ENCODE assay signal across 21 cellular contexts in the genomic region with DNA sequence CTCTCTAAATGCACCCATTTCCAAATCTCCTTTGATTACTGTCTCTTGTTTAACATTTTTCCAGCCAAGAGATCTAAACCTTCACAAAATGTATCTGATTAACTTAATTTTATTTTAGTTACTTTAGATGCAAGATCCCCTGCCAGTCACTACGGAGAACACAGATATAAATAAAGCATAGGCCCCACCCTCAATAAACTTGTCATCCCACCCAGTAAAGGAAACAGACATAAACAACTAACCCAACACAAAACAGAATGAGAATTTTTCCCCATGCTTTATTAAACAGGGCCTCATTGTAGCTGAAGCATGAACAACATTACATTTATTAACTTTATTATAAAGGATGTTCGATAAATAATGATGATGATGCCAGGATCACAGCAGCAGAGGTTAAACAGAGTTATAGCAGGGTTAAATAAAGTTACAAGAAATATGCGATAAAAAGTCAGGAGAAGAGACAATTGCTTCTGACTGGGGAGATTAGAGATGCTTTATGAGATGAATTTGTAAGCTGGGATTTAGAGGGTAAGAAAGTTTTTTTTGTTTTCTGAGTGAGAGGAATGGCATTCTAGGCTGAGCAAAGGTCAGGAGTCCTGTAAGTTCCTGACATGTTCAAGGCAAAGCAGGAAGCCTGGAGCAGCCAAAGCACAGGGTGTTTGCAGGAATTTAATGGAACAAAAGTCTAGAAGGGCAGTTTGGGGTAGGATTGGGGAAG. TPM values are rescaled to one million over a fixed set of nuclear protein-coding genes. Genes with fewer than 3 reads are reported as not detected.
A peak's percentile ranks its signal among the peaks of the same experiment; 100 is the strongest.
DNase-seq lines count a peak whose midpoint lies in the region; ATAC-seq and TF ChIP-seq lines count a peak whose summit lies in the region.
"Had no signal": no experiment of that assay in that cellular context is flagged by ENCODE, and none has a peak within 500 bp of the region (broad histone marks: within the 10 kb centered on the region; RNA-seq: fewer than 3 reads in every experiment).

No MANE protein-coding gene starts in this region.

- H3K4me1 Mint-ChIP-seq in endothelial cell (ENCODE audit: unreplicated experiment), result no peaks in the 10 kb centered on the region
- H3K4me1 Mint-ChIP-seq: activated naive CD8-positive, alpha-beta T cell treated with anti-CD3 and anti-CD28 coated beads for 36 hours; CD8-positive, alpha-beta memory T cell had no signal

- no peak for TF ChIP-seq POLR2A in breast epithelium (IDR thresholded peaks at IDR 0.05)

- H3K4me1 ChIP-seq in mammary epithelial cell (ENCODE audit: insufficient read depth, low read length), result peaks cover 6% of the 10 kb centered on the region
- no peaks in the 10 kb centered on the region for H3K4me1 ChIP-seq in breast epithelium
- peaks cover 9% of the 10 kb centered on the region for H3K4me1 ChIP-seq in PC-9 (replicated peaks; ENCODE audit: insufficient read depth)
- H3K4me1 ChIP-seq: parathyroid adenoma had no signal

- no peaks in the 10 kb centered on the region for H3K9me2 ChIP-seq in PC-9 (ENCODE audit: insufficient read depth)

- POLR2A ChIA-PET in PC-9 (lab: Charles Lee; ENCODE audit: unreplicated experiment), result no interaction called here

- in situ Hi-C loops in mammary epithelial cell (cut with MboI; ENCODE audit: low sequenced_read_pairs in 2 of 2), result no loop called here

- no peaks in the 10 kb centered on the region for H4K20me1 ChIP-seq in mammary epithelial cell (ENCODE audit: insufficient read depth, low read length)
- H4K20me1 ChIP-seq in PC-9 (ENCODE audit: insufficient read depth), result no peaks in the 10 kb centered on the region

- H3K4me3 Mint-ChIP-seq in endothelial cell (ENCODE audit: unreplicated experiment), result no peak overlapping the region
- H3K4me3 Mint-ChIP-seq: activated naive CD8-positive, alpha-beta T cell treated with anti-CD3 and anti-CD28 coated beads for 36 hours; CD8-positive, alpha-beta memory T cell had no signal

- ATAC-seq in GM18861 (IDR thresholded peaks at IDR 0.05; ENCODE audit: unreplicated experiment) (no peak), HG03196 (IDR thresholded peaks at IDR 0.05; ENCODE audit: unreplicated experiment) (no peak)

- no peak overlapping the region for H3K27ac Mint-ChIP-seq in endothelial cell (ENCODE audit: unreplicated experiment)
- H3K27ac Mint-ChIP-seq: activated naive CD8-positive, alpha-beta T cell treated with anti-CD3 and anti-CD28 coated beads for 36 hours; CD8-positive, alpha-beta memory T cell had no signal

- DNase-seq in mammary epithelial cell (no peak), breast epithelium (ENCODE audit: low spot score in 2 of 2) (no peak), PC-9 (peak in 1 of 2 experiments; percentile 12), foreskin fibroblast (peak; percentile 52 to 83), endothelial cell (ENCODE audit: low spot score) (no peak), pons (ENCODE audit: low spot score) (no peak)
- DNase-seq: 8988T; activated CD4-positive, alpha-beta T cell treated with anti-CD3 and anti-CD28 coated beads for 4 hours; activated naive CD8-positive, alpha-beta T cell treated with anti-CD3 and anti-CD28 coated beads for 36 hours; activated T-cell treated with anti-CD3 and anti-CD28 coated beads for 4 hours; CD8-positive, alpha-beta memory T cell; central memory CD4-positive, alpha-beta T cell; glutamatergic neuron; NCI-H2171; SIG-M5; stimulated activated CD4-positive, alpha-beta T cell treated with anti-CD3 and anti-CD28 coated beads, Interleukin-12 subunit alpha, Interleukin-12 subunit beta, amount 100 ng/mL, for 4 hours; T-helper 9 cell had no signal

- peak overlapping the region; percentile 56 for H2AFZ ChIP-seq in mammary epithelial cell (ENCODE audit: low read depth, low read length)
- 0 out of 2 replicates have a peak overlapping the region, but pooled peaks have one; percentile 66 for H2AFZ ChIP-seq in PC-9
- H2AFZ ChIP-seq: parathyroid adenoma had no signal

- H3K79me2 ChIP-seq in mammary epithelial cell (ENCODE audit: insufficient read depth, low read length) (no peaks in the 10 kb centered on the region), PC-9 (ENCODE audit: low read depth) (no peaks in the 10 kb centered on the region)
- H3K79me2 ChIP-seq: parathyroid adenoma had no signal

- H3K27ac ChIP-seq in mammary epithelial cell (ENCODE audit: insufficient read depth, low read depth, low read length) (no peak overlapping the region), breast epithelium (no peak overlapping the region), PC-9 (no peak overlapping the region)
- H3K27ac ChIP-seq: parathyroid adenoma had no signal

- H3F3A ChIP-seq in PC-9 (ENCODE audit: insufficient read depth, low read depth), result no peaks in the 10 kb centered on the region

- no peak overlapping the region for H3K4me3 ChIP-seq in mammary epithelial cell (replicated peaks in 1 of 3; ENCODE audit: insufficient read depth in 1 of 3, low read depth in 2 of 3, low read length in 3 of 3)
- H3K4me3 ChIP-seq in breast epithelium, result no peak overlapping the region
- H3K4me3 ChIP-seq in PC-9, result no peak overlapping the region
- no peak overlapping the region for H3K4me3 ChIP-seq in foreskin fibroblast (ENCODE audit: low read depth in 1 of 2, low read length in 2 of 2)

- H3K4me2 ChIP-seq in mammary epithelial cell (ENCODE audit: insufficient read depth, low read depth, low read length) (no peak overlapping the region), PC-9 (0 out of 2 replicates have a peak overlapping the region, but pooled peaks have one; percentile 19)

- no peak overlapping the region for H3K9ac ChIP-seq in mammary epithelial cell (ENCODE audit: insufficient read depth, low read length)
- H3K9ac ChIP-seq: parathyroid adenoma had no signal

- CTCF ChIA-PET in mammary epithelial cell (lab: Charles Lee; ENCODE audit: low non-redundant PET), result no interaction called here
- CTCF ChIA-PET in PC-9 (lab: Charles Lee), result no interaction called here

- H3K36me3 Mint-ChIP-seq in endothelial cell (ENCODE audit: low read depth, unreplicated experiment), result no peaks in the 10 kb centered on the region
- H3K36me3 Mint-ChIP-seq: activated naive CD8-positive, alpha-beta T cell treated with anti-CD3 and anti-CD28 coated beads for 36 hours; CD8-positive, alpha-beta memory T cell had no signal

- TF ChIP-seq CTCF in mammary epithelial cell (conservative IDR thresholded peaks at IDR 0.05 in 1 of 2, IDR thresholded peaks at IDR 0.05 in 1 of 2; ENCODE audit: extremely low read depth in 1 of 2, insufficient read depth in 1 of 2, low read depth in 1 of 2, low read length in 2 of 2), result no peak
- TF ChIP-seq CTCF in breast epithelium (IDR thresholded peaks at IDR 0.05), result no peak
- no peak for TF ChIP-seq CTCF in PC-9 (conservative IDR thresholded peaks at IDR 0.05)
- TF ChIP-seq CTCF in foreskin fibroblast (IDR thresholded peaks at IDR 0.05; ENCODE audit: low read depth, low read length), result no peak
- TF ChIP-seq CTCF in endothelial cell (IDR thresholded peaks at IDR 0.05; ENCODE audit: unreplicated experiment), result no peak

- intact Hi-C loops in mammary epithelial cell (cut with micrococcal nuclease) (no loop called here), breast epithelium (cut with DNase I; ENCODE audit: low total_unique reads) (no loop called here), PC-9 (cut with micrococcal nuclease; ENCODE audit: unreplicated experiment) (no loop called here)

- H3K27me3 ChIP-seq in mammary epithelial cell (ENCODE audit: insufficient read depth, low read length) (no peaks in the 10 kb centered on the region), breast epithelium (no peaks in the 10 kb centered on the region), PC-9 (ENCODE audit: insufficient read depth, low read depth) (no peaks in the 10 kb centered on the region)

- no peaks in the 10 kb centered on the region for H3K36me3 ChIP-seq in mammary epithelial cell (ENCODE audit: insufficient read depth, low read length)
- H3K36me3 ChIP-seq in breast epithelium, result no peaks in the 10 kb centered on the region
- no peaks in the 10 kb centered on the region for H3K36me3 ChIP-seq in PC-9 (ENCODE audit: low read depth)

- WGBS in mammary epithelial cell (ENCODE audit: low coverage, missing lambda C conversion rate), result 100% methylated on average over 3 of the region's 3 CpGs

- BruUV-seq in mammary epithelial cell (replicated peaks; lab: Mats Ljungman, UMichigan) (no TSS peak), PC-9 (replicated peaks; lab: Mats Ljungman, UMichigan) (no TSS peak)

- dilution Hi-C loops in mammary epithelial cell (cut with HindIII; ENCODE audit: low sequenced_read_pairs), result no loop called here

- H3K9me3 ChIP-seq in mammary epithelial cell (replicated peaks; ENCODE audit: insufficient read depth, low read length), result no peaks in the 10 kb centered on the region
- H3K9me3 ChIP-seq in breast epithelium, result no peaks in the 10 kb centered on the region
- no peaks in the 10 kb centered on the region for H3K9me3 ChIP-seq in PC-9 (ENCODE audit: insufficient read depth, low read depth)

- peaks cover 3% of the 10 kb centered on the region for H3K27me3 Mint-ChIP-seq in endothelial cell (ENCODE audit: unreplicated experiment)

- no peaks in the 10 kb centered on the region for H3K9me3 Mint-ChIP-seq in endothelial cell (ENCODE audit: unreplicated experiment)
- H3K9me3 Mint-ChIP-seq: activated naive CD8-positive, alpha-beta T cell treated with anti-CD3 and anti-CD28 coated beads for 36 hours had no signal

RNA-seq across cellular contexts. Expression of gene TFAP2A, which starts 41.1 kb away (rescaled TPM):
- total RNA-seq in mammary epithelial cell (100 to 1,000 TPM in 1 of 2 donors, 10 to 100 TPM in 1; 15.7 to 112 TPM), breast epithelium (10 to 100 TPM in 2 of 3 donors, not detected in 1; 25.2 to 46.0 TPM), PC-9 (2021) (37.0 and 43.8 TPM in 2 replicates), endothelial cell (ENCODE audit: unreplicated experiment) (0.31 TPM)
- 18.8 TPM for polyA plus RNA-seq in mammary epithelial cell
- polyA minus RNA-seq in mammary epithelial cell, result 31.8 TPM
- total RNA-seq: CD8-positive, alpha-beta memory T cell; mononuclear cell had no signal
- polyA plus RNA-seq: CD8-positive, alpha-beta memory T cell had no signal

Comparison
In these comparisons a context has a peak if more than half of its experiments do, and no peak if none do; other contexts are left out.
1. DNase-seq: peak in foreskin fibroblast (2 of 2); none in mammary epithelial cell (single experiment), breast epithelium (0 of 2), endothelial cell (single experiment) and pons (single experiment).